7 cellular contexts compared by ENCODE assay signal in genomic region chr15:84199865-84200264, GRCh38. TPM values are rescaled to one million over a fixed set of nuclear protein-coding genes. Genes with fewer than 3 reads are reported as not detected.
DNase-seq lines count a peak whose midpoint lies in the region; ATAC-seq, FAIRE-seq and TF ChIP-seq lines count a peak whose summit lies in the region.
"Not testable (repeated sequence)": the region's sequence is repeated elsewhere in the genome, so short reads cannot be mapped to it uniquely, and the experiment has no call there.

No MANE protein-coding gene starts in this region.

- not testable (repeated sequence) for H3K4me1 ChIP-seq in HCT116 (ENCODE audit: control insufficient read depth in 1 of 2, insufficient read depth in 2 of 2, low read length in 2 of 2); kidney (ENCODE audit: control insufficient read depth in 1 of 2, insufficient read depth in 1 of 2, low read depth in 1 of 2, low read length in 2 of 2)

- H3K9ac ChIP-seq in HCT116 (ENCODE audit: low read length); kidney (ENCODE audit: low read length in 2 of 2): not testable (repeated sequence)

- not testable (repeated sequence) for BruUV-seq in HCT116 (replicated peaks; lab: Mats Ljungman, UMichigan)

- not testable (repeated sequence) for H3K4me3 ChIP-seq in HCT116 (replicated peaks in 1 of 2; ENCODE audit: low read depth in 1 of 2, low read length in 2 of 2); kidney (ENCODE audit: low read length in 2 of 2)

- CTCF ChIA-PET in HCT116 (lab: Charles Lee); WTC11 (lab: Charles Lee): not testable (repeated sequence)

- POLR2A ChIA-PET in HCT116 (lab: Charles Lee); WTC11 (lab: Charles Lee): not testable (repeated sequence)

- H3K4me2 ChIP-seq in HCT116 (ENCODE audit: low read length): not testable (repeated sequence)

- DNase-seq in HCT116 (ENCODE audit: low read depth, low spot score): not testable (repeated sequence)
- DNase-seq in WTC11 (ENCODE audit: low spot score): peak; percentile 16
- peak; percentile 21 for DNase-seq in activated CD8-positive, alpha-beta memory T cell treated with anti-CD3 and anti-CD28 coated beads for 24 hours
- DNase-seq in activated naive CD4-positive, alpha-beta T cell treated with anti-CD3 and anti-CD28 coated beads, Interleukin-2, amount 50 U/mL, for 16 hours: peak; percentile 1
- DNase-seq in kidney: peak; percentile 39
- peak; percentile 5 for DNase-seq in stimulated activated CD4-positive, alpha-beta T cell treated with anti-CD3 and anti-CD28 coated beads, Interleukin-15, amount 100 ng/mL, for 24 hours

- FAIRE-seq in kidney (lab: Jason Lieb, UNC): not testable (repeated sequence)

- H3K36me3 ChIP-seq in HCT116 (ENCODE audit: control insufficient read depth in 1 of 2, insufficient read depth in 2 of 2, low read length in 2 of 2); kidney (ENCODE audit: control insufficient read depth in 1 of 2, insufficient read depth in 2 of 2, low read length in 2 of 2): not testable (repeated sequence)

- intact Hi-C loops in HCT116 (cut with micrococcal nuclease); kidney (cut with DNase I): not testable (repeated sequence)

- ATAC-seq in HCT116 (peak; percentile 40), WTC11 (0 out of 2 replicates have a peak, but pooled peaks have one; percentile 16), esophagus mucosa (peak; percentile 37)

- H3K36me3 Mint-ChIP-seq in WTC11: not testable (repeated sequence)

- not testable (repeated sequence) for H3K4me1 Mint-ChIP-seq in WTC11

- RAD21 ChIA-PET in HCT116 (lab: Charles Lee; ENCODE audit: low non-redundant PET in 1 of 2, low total read pairs in 2 of 2, uncharacterized antibody in 2 of 2, unreplicated experiment in 2 of 2): not testable (repeated sequence)

- not testable (repeated sequence) for H3K79me2 ChIP-seq in HCT116 (ENCODE audit: insufficient read depth, low read length)

- H3K9me3 ChIP-seq in HCT116 (ENCODE audit: control insufficient read depth in 1 of 2, insufficient read depth in 1 of 2, low read depth in 1 of 2, low read length in 2 of 2); kidney (ENCODE audit: control insufficient read depth in 1 of 2, low read length in 2 of 2): not testable (repeated sequence)

- not testable (repeated sequence) for H3K9me3 Mint-ChIP-seq in WTC11

- not testable (repeated sequence) for H3K27ac Mint-ChIP-seq in WTC11

- H3K27ac ChIP-seq in HCT116 (ENCODE audit: low read depth, low read length); kidney (ENCODE audit: low read depth in 2 of 2, low read length in 2 of 2): not testable (repeated sequence)

- TF ChIP-seq CTCF in HCT116 (IDR thresholded peaks at IDR 0.05 in 2 of 3, conservative IDR thresholded peaks at IDR 0.05 in 1 of 3; ENCODE audit: borderline replicate concordance in 1 of 3, insufficient read depth in 1 of 3, low read depth in 2 of 3, low read length in 2 of 3); WTC11 (IDR thresholded peaks at IDR 0.05); kidney (IDR thresholded peaks at IDR 0.05; ENCODE audit: borderline replicate concordance, extremely low read depth, insufficient read depth): not testable (repeated sequence)

- H2AFZ ChIP-seq in HCT116 (ENCODE audit: low read depth, low read length, poor library complexity, severe bottlenecking): not testable (repeated sequence)

- not testable (repeated sequence) for H3K27me3 Mint-ChIP-seq in WTC11 (ENCODE audit: low read depth)

- not testable (repeated sequence) for TF ChIP-seq RAD21 in HCT116 (IDR thresholded peaks at IDR 0.05; ENCODE audit: low read depth)

- TF ChIP-seq POLR2A in HCT116 (IDR thresholded peaks at IDR 0.05; ENCODE audit: borderline replicate concordance, extremely low read depth, insufficient read depth, insufficient read length): not testable (repeated sequence)

- not testable (repeated sequence) for H3K9me2 ChIP-seq in HCT116 (ENCODE audit: insufficient read depth)

- H4K20me1 ChIP-seq in HCT116 (ENCODE audit: insufficient read depth): not testable (repeated sequence)

- not testable (repeated sequence) for H3K4me3 Mint-ChIP-seq in WTC11

- not testable (repeated sequence) for H3K27me3 ChIP-seq in HCT116 (ENCODE audit: insufficient read depth, low read length)

RNA-seq across cellular contexts. Expression of gene GOLGA6L4, which starts 35.7 kb away (rescaled TPM):
- total RNA-seq in HCT116 (2021; ENCODE audit: unreplicated experiment) (3.2 TPM), WTC11 (2021) (2.1 to 3.5 TPM (median 2.4 TPM) in 3 replicates), esophagus mucosa (2.4 TPM), kidney (5.6 TPM)
- 1.2 and 1.3 TPM in 2 replicates for polyA plus RNA-seq in HCT116 (2012)
- polyA plus RNA-seq in kidney (ENCODE audit: insufficient read depth, low read depth, low replicate concordance): 3.0 TPM
